ENCODE assay signal across 21 cellular contexts in the genomic region with DNA sequence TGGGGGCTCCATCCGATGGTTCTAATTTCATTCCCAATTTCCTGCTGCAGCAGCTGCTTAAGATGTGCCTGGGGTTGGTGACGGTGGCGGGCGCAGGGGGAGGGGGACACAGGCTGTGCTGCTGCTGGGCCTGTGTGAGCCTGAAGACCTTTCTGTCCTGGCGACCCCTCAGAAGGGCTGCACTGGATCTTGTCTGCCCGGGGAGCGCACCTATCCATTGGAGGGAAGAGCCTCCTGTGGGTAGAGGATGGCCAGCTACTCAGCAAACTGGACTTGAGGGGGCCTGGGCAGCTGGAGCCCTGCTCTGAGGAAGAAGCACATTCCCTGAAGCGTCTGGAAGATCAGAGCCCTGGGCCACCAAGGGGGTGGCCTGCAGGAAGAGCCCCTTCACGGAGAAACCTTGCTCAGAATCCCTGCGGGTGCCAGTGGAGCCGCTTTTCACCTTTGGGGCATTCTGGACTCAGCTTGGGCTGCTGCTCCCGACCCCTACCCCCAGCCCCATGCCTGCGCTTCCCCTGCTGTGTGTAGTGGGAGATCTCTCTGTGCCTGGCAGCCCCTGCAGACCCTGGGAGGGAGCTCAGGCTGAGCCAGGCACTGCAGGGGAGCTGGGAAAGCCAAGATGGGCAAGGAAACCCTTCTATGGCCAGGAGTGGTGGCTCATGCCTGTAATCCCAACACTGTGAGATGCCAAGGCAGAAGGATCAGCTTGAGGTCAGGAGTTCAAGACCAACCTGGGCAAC. TPM values are rescaled to one million over a fixed set of nuclear protein-coding genes. Genes with fewer than 3 reads are reported as not detected.
DNase-seq lines count a peak whose midpoint lies in the region; ATAC-seq and TF ChIP-seq lines count a peak whose summit lies in the region.
"Had no signal": no experiment of that assay in that cellular context is flagged by ENCODE, and none has a peak within 500 bp of the region (broad histone marks: within the 10 kb centered on the region; RNA-seq: fewer than 3 reads in every experiment).

No MANE protein-coding gene starts in this region.

- intact Hi-C loops in heart left ventricle (cut with DNase I) (loop anchor here in 4 of 10 donors (5.0 kb wide), 1 partner anchor 211 kb away; no protein-coding TSS in a partner anchor), cardiac septum (cut with DNase I) (no loop called here)

- TF ChIP-seq EP300 in gastroesophageal sphincter (IDR thresholded peaks at IDR 0.05), result no peak

- H3K4me1 ChIP-seq in heart left ventricle (peaks cover 0 to 80% (median 40%) of the 10 kb centered on the region in 12 donors), gastroesophageal sphincter (peaks cover 0 to 100% (median 44%) of the 10 kb centered on the region in 3 donors), neuron (ENCODE audit: insufficient read depth, low read length) (peaks cover 28% of the 10 kb centered on the region), thoracic aorta (ENCODE audit: control insufficient read depth in 1 of 2, low read depth in 2 of 2) (peaks cover 48 to 98% of the 10 kb centered on the region in 2 donors)

- no peaks in the 10 kb centered on the region for H3K9me3 ChIP-seq in heart left ventricle
- H3K9me3 ChIP-seq in gastroesophageal sphincter, result no peaks in the 10 kb centered on the region
- H3K9me3 ChIP-seq in neuron (ENCODE audit: low read length), result no peaks in the 10 kb centered on the region
- H3K9me3 ChIP-seq in thoracic aorta, result no peaks in the 10 kb centered on the region
- H3K9me3 ChIP-seq: Peyer's patch had no signal

- WGBS in heart left ventricle, 4 donors, result 66 to 74% (median 66%) methylated on average over 5 to 13 of the region's 13 CpGs
- WGBS in gastroesophageal sphincter (ENCODE audit: low coverage in 1 of 2), 2 donors, result no CpG with 5 or more reads among the region's 13 CpGs

- H3K4me3 ChIP-seq in heart left ventricle (no peak overlapping the region), gastroesophageal sphincter (no peak overlapping the region), neuron (ENCODE audit: low read length) (no peak overlapping the region), thoracic aorta (no peak overlapping the region)
- H3K4me3 ChIP-seq: K562, Peyer's patch had no signal

- H3K27me3 ChIP-seq in heart left ventricle (peaks cover 0 to 3% (median 0%) of the 10 kb centered on the region in 9 donors), gastroesophageal sphincter (peaks cover 7% of the 10 kb centered on the region), neuron (ENCODE audit: insufficient read depth, low read length) (peaks cover 3% of the 10 kb centered on the region), thoracic aorta (replicated peaks; ENCODE audit: insufficient read depth) (no peaks in the 10 kb centered on the region)
- H3K27me3 ChIP-seq: Peyer's patch had no signal

- ATAC-seq in heart left ventricle (no peak), gastroesophageal sphincter (no peak), thoracic aorta (ENCODE audit: insufficient number of reproducible peaks, low FRiP score, low read depth) (no peak)
- ATAC-seq: K562 had no signal

- H3K27ac ChIP-seq in heart left ventricle (peak overlapping the region in 10 of 12 donors; percentile 87 to 100 (median 92)), gastroesophageal sphincter (peak overlapping the region in 3 of 4 donors; percentile 89 to 92 (median 89)), thoracic aorta (peak overlapping the region; percentile 68 to 75)

- peak overlapping the region; percentile 21 for H2AFZ ChIP-seq in neuron (ENCODE audit: low read depth, low read length)

- H3K36me3 ChIP-seq in heart left ventricle, result peaks cover 0 to 39% (median 10%) of the 10 kb centered on the region in 9 donors
- peaks cover 0 to 4% of the 10 kb centered on the region in 2 donors for H3K36me3 ChIP-seq in gastroesophageal sphincter
- no peaks in the 10 kb centered on the region for H3K36me3 ChIP-seq in neuron (ENCODE audit: insufficient read depth, low read length)
- H3K36me3 ChIP-seq in thoracic aorta, result peaks cover 42% of the 10 kb centered on the region
- H3K36me3 ChIP-seq: Peyer's patch had no signal

- TF ChIP-seq POLR2A in heart left ventricle (IDR thresholded peaks at IDR 0.05) (no peak), gastroesophageal sphincter (IDR thresholded peaks at IDR 0.05) (no peak)

- TF ChIP-seq CTCF in heart left ventricle (IDR thresholded peaks at IDR 0.05) (no peak), gastroesophageal sphincter (IDR thresholded peaks at IDR 0.05) (no peak), thoracic aorta (IDR thresholded peaks at IDR 0.05) (no peak)

- DNase-seq in heart left ventricle, result no peak
- no peak for DNase-seq in cardiac septum (ENCODE audit: low spot score)
- no peak for DNase-seq in thoracic aorta (ENCODE audit: low spot score)
- DNase-seq in cortex of kidney (lab: John Stamatoyannopoulos, UW), result no peak
- DNase-seq in OCI-M2 (lab: John Stamatoyannopoulos, UW; ENCODE audit: unreplicated experiment), result no peak
- no peak for DNase-seq in NCI-H1436 (lab: John Stamatoyannopoulos, UW)
- DNase-seq: 8988T, Calu3, DMS53, H9, NCI-H1930, NCI-H2171 treated with DMSO at 0.1 percent for 48 hours, NCI-H510A, NCI-H82, Peyer's patch, SHP77 had no signal

RNA-seq across cellular contexts. Expression of gene LDB3, which starts 17.8 kb away (rescaled TPM):
- total RNA-seq in heart left ventricle (1,000 to 10,000 TPM in 7 of 9 donors, 100 to 1,000 TPM in 2; 800 to 1,716 (median 1,273) TPM), cardiac septum (1,178 TPM), gastroesophageal sphincter (10 to 100 TPM; 12.9 to 45.8 (median 18.6) TPM), thoracic aorta (10 to 100 TPM; 59.5 to 63.8 TPM)
- polyA plus RNA-seq in heart left ventricle, result 1,000 to 10,000 TPM in 1 of 2 donors, 100 to 1,000 TPM in 1; 165 to 1,759 TPM
- total RNA-seq: Calu3, K562 had no signal
- polyA plus RNA-seq: CD4-positive, alpha-beta memory T cell had no signal

RNA-seq across cellular contexts. Expression of gene OPN4, which starts 31.7 kb away (rescaled TPM):
- total RNA-seq in heart left ventricle, result under 1 TPM in 3 of 9 donors, not detected in 6; 0.19 to 0.28 (median 0.25) TPM
- under 1 TPM; 0.03 to 0.08 TPM for polyA plus RNA-seq in heart left ventricle
- total RNA-seq in cardiac septum, result not detected
- total RNA-seq in gastroesophageal sphincter, result not detected
- not detected for total RNA-seq in thoracic aorta
- total RNA-seq: Calu3; CD4-positive, alpha-beta memory T cell; H9; K562; Peyer's patch had no signal
- polyA plus RNA-seq: BJ; CD4-positive, alpha-beta memory T cell; K562 had no signal

Comparison
In these comparisons a context has a peak if more than half of its experiments do, and no peak if none do; other contexts are left out.
1. RNA of gene LDB3, which starts 17.8 kb away (total RNA-seq): 800 to 1,716 TPM in heart left ventricle and 1,178 TPM in cardiac septum (single experiment); 59.5 to 63.8 TPM in thoracic aorta and 12.9 to 45.8 TPM in gastroesophageal sphincter; every median in the first group is over 10 times any median in the second.
2. Peak in every context shown above with its lines, with median percentiles within 50 percentile points of each other: H3K27ac ChIP-seq.